8 cellular contexts compared by ENCODE assay signal in the genomic region with DNA sequence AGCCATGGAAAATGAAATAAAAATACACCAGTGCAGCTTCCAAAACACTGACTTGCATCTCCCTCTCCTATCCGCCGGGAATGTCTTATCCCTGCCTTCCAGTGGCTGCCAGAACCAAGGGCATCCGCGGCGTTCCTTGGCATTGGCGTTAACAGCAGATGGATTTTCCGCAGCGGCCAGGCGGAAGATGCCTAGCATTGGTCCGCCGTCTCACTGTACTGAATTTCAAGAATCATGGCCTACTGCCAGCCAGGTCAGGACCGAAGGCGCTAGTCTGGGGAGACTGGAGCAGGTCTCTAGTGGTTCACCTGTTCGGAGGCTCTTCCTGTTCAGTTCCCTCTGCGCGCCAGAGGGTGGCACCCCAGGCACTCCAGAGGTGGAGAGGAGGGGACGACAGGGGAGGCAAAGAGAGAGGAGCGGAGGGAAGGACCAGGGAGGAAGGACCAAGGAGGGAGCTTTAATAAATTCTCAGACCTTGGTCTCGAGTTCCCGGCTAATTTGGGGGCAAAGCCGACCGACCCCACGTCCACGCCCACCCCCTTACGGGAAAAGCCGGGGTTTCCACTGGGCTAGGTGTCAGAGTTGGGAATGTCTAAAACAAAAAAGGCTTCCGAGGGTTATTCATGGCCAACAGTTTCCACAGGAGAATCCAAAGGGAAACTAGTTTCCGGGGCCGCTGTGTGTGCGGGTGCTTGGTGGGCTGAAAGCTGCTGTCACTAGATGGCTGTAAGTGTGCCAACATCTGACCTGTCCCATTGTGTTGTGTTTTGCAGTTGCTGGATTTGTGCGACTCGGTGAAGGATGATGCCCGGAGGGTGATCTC. TPM values are rescaled to one million over a fixed set of nuclear protein-coding genes. Genes with fewer than 3 reads are reported as not detected.
DNase-seq lines count a peak whose midpoint lies in the region; ATAC-seq and TF ChIP-seq lines count a peak whose summit lies in the region.

No MANE protein-coding gene starts in this region.

- peak overlapping the region; percentile 16; the same call in 1 of the 2 replicates for H3K9ac ChIP-seq in MM.1S (ENCODE audit: low read length)

- no peaks in the 10 kb centered on the region for H3K4me1 ChIP-seq in MM.1S (ENCODE audit: low read length)
- H3K4me1 ChIP-seq in neutrophil (ENCODE audit: control insufficient read depth in 1 of 2, insufficient read depth in 1 of 2, low read depth in 1 of 2, low read length in 1 of 2) = peaks cover 46 to 48% of the 10 kb centered on the region in 2 experiments
- peaks cover 31 to 37% of the 10 kb centered on the region in 2 donors for H3K4me1 ChIP-seq in thyroid gland

- H3K27ac ChIP-seq in MM.1S (ENCODE audit: low read length) (no peak overlapping the region), neutrophil (no peak overlapping the region), thyroid gland (peak overlapping the region in 1 of 3 donors; percentile 10)

- H4K20me1 ChIP-seq in MM.1S (ENCODE audit: insufficient read depth, low read length) = peaks cover 10% of the 10 kb centered on the region; the same call in 1 of the 2 replicates

- peak overlapping the region; percentile 76 for H3K4me2 ChIP-seq in MM.1S (ENCODE audit: low read depth, low read length)

- intact Hi-C loops in thyroid gland (cut with DNase I) = loop anchor here (5.0 kb wide), 1 partner anchor 545 kb away; no protein-coding TSS in a partner anchor

- no peaks in the 10 kb centered on the region for H3K36me3 ChIP-seq in MM.1S (replicated peaks; ENCODE audit: insufficient read depth, low read length)
- H3K36me3 ChIP-seq in neutrophil = no peaks in the 10 kb centered on the region
- no peaks in the 10 kb centered on the region for H3K36me3 ChIP-seq in thyroid gland

- H3K79me2 ChIP-seq in MM.1S (ENCODE audit: low read length) = peaks cover 13% of the 10 kb centered on the region

- H3K9me2 ChIP-seq in MM.1S (replicated peaks; ENCODE audit: insufficient read depth, low read length) = no peaks in the 10 kb centered on the region

- DNase-seq in GDM1 (lab: John Stamatoyannopoulos, UW) = peak; percentile 55
- peak; percentile 70 for DNase-seq in MM.1S
- peak; percentile 82 for DNase-seq in SK-N-DZ (ENCODE audit: low spot score)
- DNase-seq in activated naive CD4-positive, alpha-beta T cell treated with anti-CD3 and anti-CD28 coated beads, Interleukin-2, amount 50 U/mL, for 16 hours = peak; percentile 71
- DNase-seq in glomerular visceral epithelial cell (ENCODE audit: extremely low spot score) = peak; percentile 85
- peak; percentile 92 to 94 for DNase-seq in thyroid gland

- peak overlapping the region; percentile 14; the same call in 1 of the 2 replicates for H2AFZ ChIP-seq in MM.1S (ENCODE audit: low read length)

- H3K27me3 ChIP-seq in MM.1S (replicated peaks; ENCODE audit: insufficient read depth, low read length) (no peaks in the 10 kb centered on the region; the same call in 1 of the 2 replicates), neutrophil (peaks cover 80% of the 10 kb centered on the region), thyroid gland (peaks cover 7% of the 10 kb centered on the region)

- H3K9me3 ChIP-seq in MM.1S (replicated peaks; ENCODE audit: insufficient read depth, low read length) (no peaks in the 10 kb centered on the region), neutrophil (no peaks in the 10 kb centered on the region), thyroid gland (no peaks in the 10 kb centered on the region)

- H3F3A ChIP-seq in MM.1S (ENCODE audit: insufficient read depth, low read length) = peaks cover 9% of the 10 kb centered on the region

- TF ChIP-seq CTCF in MM.1S (IDR thresholded peaks at IDR 0.05; ENCODE audit: low read length) = peak; percentile 67
- peak; percentile 76 for TF ChIP-seq CTCF in neutrophil (IDR thresholded peaks at IDR 0.05)
- TF ChIP-seq CTCF in thyroid gland (IDR thresholded peaks at IDR 0.05) = peak; percentile 71 to 98 (median 95)

- 4 to 6% methylated on average over 31 to 32 of the region's 33 CpGs for WGBS in thyroid gland, 2 donors

- no peak for ATAC-seq in GM19324 (IDR thresholded peaks at IDR 0.05; ENCODE audit: low FRiP score, unreplicated experiment)

- peak overlapping the region; percentile 34; the same call in 1 of the 2 replicates for H3K4me3 ChIP-seq in MM.1S (ENCODE audit: low read length)
- H3K4me3 ChIP-seq in neutrophil (ENCODE audit: low read depth in 1 of 2, low read length in 1 of 2) = peak overlapping the region; percentile 96 to 97
- H3K4me3 ChIP-seq in thyroid gland (replicated peaks in 1 of 3) = peak overlapping the region in 1 of 3 donors; percentile 23

- no peak for TF ChIP-seq POLR2A in thyroid gland (IDR thresholded peaks at IDR 0.05)

RNA-seq across cellular contexts. Expression of a gene that starts 3.7 kb away (rescaled TPM):
- 18.6 and 19.4 TPM in 2 replicates for polyA plus RNA-seq in SK-N-DZ (2014; cell fraction: cytosol; rRNA removed)
- polyA plus RNA-seq in SK-N-DZ (2014; cell fraction: nucleus; rRNA removed) = 14.6 and 27.2 TPM in 2 replicates
- total RNA-seq in thyroid gland = 10 to 100 TPM; 48.4 to 90.6 (median 62.4) TPM
